1 cellular context compared by ENCODE assay signal in genomic region chr4:173506780-173507211, GRCh38.
TF ChIP-seq lines count a peak whose summit lies in the region.

No MANE protein-coding gene starts in this region.

TF ChIP-seq in H1, 55 proteins besides CTCF, POLR2A, EP300 and RAD21 (continued from another document):
- TF ChIP-seq CBX8 (IDR thresholded peaks at IDR 0.05; ENCODE audit: borderline replicate concordance, low read depth, low read length) (peak; percentile 38; the same call in 1 of the 2 replicates), EGR1 (IDR thresholded peaks at IDR 0.05; ENCODE audit: borderline replicate concordance, low read depth, low read length) (no peak), SUZ12 (IDR thresholded peaks at IDR 0.05; ENCODE audit: low read length) (peak; percentile 71), JUN (IDR thresholded peaks at IDR 0.05; ENCODE audit: low read depth, low read length) (no peak), EZH2 (IDR thresholded peaks at IDR 0.05; ENCODE audit: low read depth, low read length, severe bottlenecking) (peak; percentile 78), MAFK (IDR thresholded peaks at IDR 0.05; ENCODE audit: low read depth, low read length) (no peak)
